11 cellular contexts compared by ENCODE assay signal in the genomic region with DNA sequence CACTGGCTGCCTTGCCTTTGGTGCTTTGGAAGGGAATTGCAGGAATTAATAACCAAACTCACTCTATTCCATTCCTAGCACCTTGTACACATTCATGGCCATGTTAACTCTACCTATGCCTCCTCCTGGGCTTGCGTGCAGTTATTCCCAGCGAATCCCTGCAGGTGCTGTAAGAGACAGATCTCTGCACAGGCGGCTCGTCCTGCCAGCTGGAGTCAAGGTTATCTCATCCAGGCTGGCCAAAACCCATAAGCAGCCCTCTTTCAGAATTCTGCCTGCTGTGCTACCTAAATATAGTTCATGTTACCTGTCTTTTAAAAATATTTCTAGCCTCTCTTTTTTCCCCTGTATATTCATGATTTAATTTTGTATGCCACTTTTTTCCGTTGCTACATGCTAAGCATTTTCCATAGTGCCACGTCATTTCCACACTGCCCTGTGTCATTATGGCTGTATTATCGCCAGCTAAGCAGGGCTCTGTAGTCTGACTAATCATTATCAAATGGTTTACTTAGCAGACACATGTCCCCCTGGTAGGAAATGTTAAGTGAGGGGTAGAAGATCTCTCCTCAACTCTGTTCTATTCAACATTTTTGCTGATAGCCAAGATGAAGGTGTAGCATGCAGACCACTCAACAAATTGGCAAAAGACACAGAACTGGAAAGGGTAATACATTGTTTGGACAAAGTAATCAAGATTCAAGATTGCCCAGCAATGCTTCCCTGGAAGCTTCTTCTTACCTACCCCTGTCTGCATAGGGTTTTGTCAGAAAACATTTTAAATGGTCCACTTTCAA.
A peak's percentile ranks its signal among the peaks of the same experiment; 100 is the strongest.
DNase-seq lines count a peak whose midpoint lies in the region; ATAC-seq and TF ChIP-seq lines count a peak whose summit lies in the region.
"Had no signal": no experiment of that assay in that cellular context is flagged by ENCODE, and none has a peak within 500 bp of the region (broad histone marks: within the 10 kb centered on the region; RNA-seq: fewer than 3 reads in every experiment).

No MANE protein-coding gene starts in this region.

- CTCF ChIA-PET in activated naive CD4-positive, alpha-beta T cell treated with anti-CD3 and anti-CD28 coated beads for 36 hours (lab: Charles Lee), result no interaction called here

- H3K27ac Mint-ChIP-seq in activated naive CD4-positive, alpha-beta T cell treated with anti-CD3 and anti-CD28 coated beads for 36 hours, result no peak overlapping the region
- H3K27ac Mint-ChIP-seq in T-helper 17 cell, result peak overlapping the region; percentile 61
- no peak overlapping the region for H3K27ac Mint-ChIP-seq in osteocyte (ENCODE audit: unreplicated experiment)
- H3K27ac Mint-ChIP-seq: T-helper 2 cell treated with Interferon-gamma antibody and Interleukin-4, amounts not matched to agents 5 μg/mL and 100 μg/mL, for 36 hours had no signal

- DNase-seq in activated naive CD4-positive, alpha-beta T cell treated with Interleukin-2 at 50 U/mL for 16 hours, result peak; percentile 51
- no peak for DNase-seq in activated naive CD4-positive, alpha-beta T cell treated with anti-CD3 and anti-CD28 coated beads for 36 hours
- DNase-seq in T-helper 17 cell, result no peak
- peak; percentile 51 for DNase-seq in kidney tubule cell (ENCODE audit: low spot score)
- DNase-seq in prostate gland (ENCODE audit: low spot score), result no peak
- no peak for DNase-seq in osteocyte (ENCODE audit: extremely low spot score, unreplicated experiment)
- DNase-seq in midbrain (lab: John Stamatoyannopoulos, UW), result no peak
- DNase-seq: occipital lobe had no signal

- TF ChIP-seq CTCF in prostate gland (IDR thresholded peaks at IDR 0.05), result no peak
- TF ChIP-seq CTCF in osteocyte (IDR thresholded peaks at IDR 0.05), result no peak

- no peaks in the 10 kb centered on the region for H3K36me3 Mint-ChIP-seq in activated naive CD4-positive, alpha-beta T cell treated with anti-CD3 and anti-CD28 coated beads for 36 hours (ENCODE audit: low read depth)
- no peaks in the 10 kb centered on the region for H3K36me3 Mint-ChIP-seq in T-helper 17 cell (ENCODE audit: low read depth)
- H3K36me3 Mint-ChIP-seq in osteocyte (ENCODE audit: unreplicated experiment), result no peaks in the 10 kb centered on the region

- H3K9me3 ChIP-seq in T-helper 17 cell (ENCODE audit: control insufficient read depth, low read length, poor library complexity, severe bottlenecking) (no peaks in the 10 kb centered on the region), prostate gland (no peaks in the 10 kb centered on the region)
- H3K9me3 ChIP-seq: ascending aorta had no signal

- no peaks in the 10 kb centered on the region for H3K4me1 ChIP-seq in prostate gland (replicated peaks)

- 90% methylated on average over 7 of the region's 7 CpGs for WGBS in prostate gland

- no peak overlapping the region for H3K4me3 ChIP-seq in prostate gland
- H3K4me3 ChIP-seq: ascending aorta had no signal

- no peak overlapping the region for H3K27ac ChIP-seq in prostate gland
- H3K27ac ChIP-seq: ascending aorta had no signal

- no peaks in the 10 kb centered on the region for H3K36me3 ChIP-seq in prostate gland
- H3K36me3 ChIP-seq: ascending aorta had no signal

- H3K4me3 Mint-ChIP-seq in activated naive CD4-positive, alpha-beta T cell treated with anti-CD3 and anti-CD28 coated beads for 36 hours, result no peak overlapping the region
- H3K4me3 Mint-ChIP-seq in T-helper 17 cell (no peak overlapping the region), osteocyte (ENCODE audit: unreplicated experiment) (no peak overlapping the region)
- H3K4me3 Mint-ChIP-seq: T-helper 2 cell treated with Interferon-gamma antibody and Interleukin-4, amounts not matched to agents 5 μg/mL and 100 μg/mL, for 36 hours had no signal

- peaks cover 18% of the 10 kb centered on the region for H3K4me1 Mint-ChIP-seq in activated naive CD4-positive, alpha-beta T cell treated with anti-CD3 and anti-CD28 coated beads for 36 hours (ENCODE audit: low read depth)
- H3K4me1 Mint-ChIP-seq in T-helper 17 cell, result peaks cover 32% of the 10 kb centered on the region
- peaks cover 14% of the 10 kb centered on the region for H3K4me1 Mint-ChIP-seq in osteocyte (ENCODE audit: unreplicated experiment)

- TF ChIP-seq POLR2A in prostate gland (IDR thresholded peaks at IDR 0.05), result no peak

- no peaks in the 10 kb centered on the region for H3K27me3 ChIP-seq in prostate gland (replicated peaks; ENCODE audit: insufficient read depth)
- H3K27me3 ChIP-seq: ascending aorta had no signal

- H3K9me3 Mint-ChIP-seq in activated naive CD4-positive, alpha-beta T cell treated with anti-CD3 and anti-CD28 coated beads for 36 hours, result no peaks in the 10 kb centered on the region
- no peaks in the 10 kb centered on the region for H3K9me3 Mint-ChIP-seq in osteocyte (ENCODE audit: unreplicated experiment)
- H3K9me3 Mint-ChIP-seq: T-helper 2 cell treated with Interferon-gamma antibody and Interleukin-4, amounts not matched to agents 5 μg/mL and 100 μg/mL, for 36 hours had no signal

- intact Hi-C loops in activated naive CD4-positive, alpha-beta T cell treated with anti-CD3 and anti-CD28 coated beads for 36 hours (cut with micrococcal nuclease), result no loop called here
- intact Hi-C loops in prostate gland (cut with DNase I), result no loop called here

- ATAC-seq in GM18511 (IDR thresholded peaks at IDR 0.05; ENCODE audit: unreplicated experiment) (peak; percentile 46), T-helper 17 cell (no peak)

- H3K27me3 Mint-ChIP-seq in activated naive CD4-positive, alpha-beta T cell treated with anti-CD3 and anti-CD28 coated beads for 36 hours (ENCODE audit: low read depth), result no peaks in the 10 kb centered on the region
- H3K27me3 Mint-ChIP-seq in T-helper 17 cell (no peaks in the 10 kb centered on the region), osteocyte (ENCODE audit: unreplicated experiment) (peaks cover 11% of the 10 kb centered on the region)

Comparison
In these comparisons a context has a peak if more than half of its experiments do, and no peak if none do; other contexts are left out.
1. DNase-seq: peak in activated naive CD4-positive, alpha-beta T cell treated with Interleukin-2 at 50 U/mL for 16 hours (single experiment) and kidney tubule cell (single experiment); none in activated naive CD4-positive, alpha-beta T cell treated with anti-CD3 and anti-CD28 coated beads for 36 hours (single experiment), T-helper 17 cell (0 of 3), prostate gland (single experiment), osteocyte (single experiment) and midbrain (single experiment).